ENCODE assay signal across 28 cellular contexts in genomic region chr12:131018221-131018620, GRCh38.
"Had no signal": no experiment of that assay in that cellular context is flagged by ENCODE, and none has a peak within 500 bp of the region (broad histone marks: within the 10 kb centered on the region; RNA-seq: fewer than 3 reads in every experiment).

No MANE protein-coding gene starts in this region.

- ATAC-seq: activated CD4-positive, alpha-beta T cell treated with anti-CD3 and anti-CD28 coated beads for 36 hours; activated CD8-positive, alpha-beta memory T cell treated with anti-CD3 and anti-CD28 coated beads, Interleukin-2, amount 10 ng/mL, durations not matched to agents 7 days and 5 days; activated naive CD8-positive, alpha-beta T cell treated with anti-CD3 and anti-CD28 coated beads, Interleukin-2, amount 50 U/mL, for 24 hours; body of pancreas; effector memory CD8-positive, alpha-beta T cell; foreskin keratinocyte; gastrocnemius medialis had no signal

- H3K27me3 ChIP-seq: adrenal gland, body of pancreas, esophagus muscularis mucosa, foreskin keratinocyte, gastrocnemius medialis had no signal

- H3K4me3 ChIP-seq: adrenal gland, body of pancreas, esophagus muscularis mucosa, gastrocnemius medialis had no signal

- H3K36me3 ChIP-seq: adrenal gland, gastrocnemius medialis had no signal

- DNase-seq: activated CD4-positive, alpha-beta memory T cell treated with anti-CD3 and anti-CD28 coated beads for 36 hours; activated CD4-positive, alpha-beta T cell treated with anti-CD3 and anti-CD28 coated beads for 36 hours; activated CD4-positive, alpha-beta T cell treated with anti-CD3 and anti-CD28 coated beads, Interleukin-2, amount 10 ng/mL, durations not matched to agents 24 days and 14 days; activated CD4-positive, CD25-positive, alpha-beta regulatory T cell; activated CD4-positive, CD25-positive, alpha-beta regulatory T cell treated with anti-CD3 and anti-CD28 coated beads, Interleukin-2, amount 50 U/mL, for 72 hours; activated CD8-positive, alpha-beta memory T cell treated with anti-CD3 and anti-CD28 coated beads, Interleukin-2, amount 10 ng/mL, durations not matched to agents 7 days and 5 days; activated CD8-positive, alpha-beta memory T cell treated with anti-CD3 and anti-CD28 coated beads, Interleukin-2, amount 50 U/mL, for 4 hours; activated CD8-positive, alpha-beta T cell treated with anti-CD3 and anti-CD28 coated beads, Interleukin-2, amount 10 ng/mL, durations not matched to agents 7 days and 5 days; activated effector memory CD4-positive, alpha-beta T cell treated with anti-CD3 and anti-CD28 coated beads, Interleukin-2, amount 50 U/mL, for 16 hours; activated naive CD4-positive, alpha-beta T cell treated with anti-CD3 and anti-CD28 coated beads for 36 hours; activated naive CD8-positive, alpha-beta T cell treated with anti-CD3 and anti-CD28 coated beads for 36 hours; activated naive CD8-positive, alpha-beta T cell treated with anti-CD3 and anti-CD28 coated beads, Interleukin-2, amount 50 U/mL, for 24 hours; activated T-cell treated with anti-CD3 and anti-CD28 coated beads, Interleukin-2, amount 50 U/mL, for 1 hour; activated T-cell treated with anti-CD3 and anti-CD28 coated beads, Interleukin-2, amount 50 U/mL, for 48 hours; adrenal gland; amygdala; aorta; body of pancreas; caudate nucleus; cortex of kidney; dermis blood vessel endothelial cell; effector CD4-positive, alpha-beta T cell; effector memory CD8-positive, alpha-beta T cell; erythroblast; foreskin keratinocyte; gastrocnemius medialis; T-helper 2 cell had no signal

- H3K4me1 ChIP-seq: adrenal gland, body of pancreas, esophagus muscularis mucosa, foreskin keratinocyte, gastrocnemius medialis had no signal

- H3K27ac ChIP-seq: adrenal gland, body of pancreas, esophagus muscularis mucosa, foreskin keratinocyte, gastrocnemius medialis had no signal

- H3K9me3 ChIP-seq: adrenal gland, body of pancreas, esophagus muscularis mucosa, gastrocnemius medialis had no signal
